ENCODE assay signal across 8 cellular contexts in genomic region chr6:37535701-37536461, GRCh38. TPM values are rescaled to one million over a fixed set of nuclear protein-coding genes. Genes with fewer than 3 reads are reported as not detected.
DNase-seq lines count a peak whose midpoint lies in the region; ATAC-seq and TF ChIP-seq lines count a peak whose summit lies in the region.

No MANE protein-coding gene starts in this region.

- H3K9me3 Mint-ChIP-seq in stimulated activated naive CD8-positive, alpha-beta T cell treated with anti-CD3 and anti-CD28 coated beads, Interleukin-15, amount 100 ng/mL, for 72 hours, result no peaks in the 10 kb centered on the region

- peak in 1 of 2 donors; percentile 58 for DNase-seq in stimulated activated naive CD8-positive, alpha-beta T cell treated with anti-CD3 and anti-CD28 coated beads, Interleukin-15, amount 100 ng/mL, for 72 hours
- no peak for DNase-seq in stimulated activated naive CD8-positive, alpha-beta T cell treated with anti-CD3 and anti-CD28 coated beads, Interleukin-15, Interleukin-2, amounts not matched to agents 100 U/mL and 50 U/mL, for 24 hours
- DNase-seq in Peyer's patch, result peak in 2 of 3 donors; percentile 31 to 64
- no peak for DNase-seq in left cardiac atrium
- DNase-seq in Ammon's horn (ENCODE audit: low spot score), result no peak
- no peak for DNase-seq in NCI-H128 (lab: John Stamatoyannopoulos, UW; ENCODE audit: unreplicated experiment)

- peak overlapping the region; percentile 33 to 80 for H3K4me3 Mint-ChIP-seq in stimulated activated naive CD8-positive, alpha-beta T cell treated with anti-CD3 and anti-CD28 coated beads, Interleukin-15, amount 100 ng/mL, for 72 hours

- H3K27me3 ChIP-seq in Peyer's patch (peaks cover 0 to 15% of the 10 kb centered on the region in 2 donors), skeletal muscle satellite cell (ENCODE audit: control insufficient read depth, insufficient read depth, low read length) (peaks cover 88% of the 10 kb centered on the region)

- H3K4me2 ChIP-seq in skeletal muscle satellite cell (ENCODE audit: low read length), result peak overlapping the region; percentile 66

- H3K4me1 Mint-ChIP-seq in stimulated activated naive CD8-positive, alpha-beta T cell treated with anti-CD3 and anti-CD28 coated beads, Interleukin-15, amount 100 ng/mL, for 72 hours, result peaks cover 45% of the 10 kb centered on the region

- no peak for TF ChIP-seq POLR2A in Peyer's patch (IDR thresholded peaks at IDR 0.05)

- ATAC-seq in stimulated activated naive CD8-positive, alpha-beta T cell treated with anti-CD3 and anti-CD28 coated beads, Interleukin-15, amount 100 ng/mL, for 72 hours, result peak; percentile 81
- no peak for ATAC-seq in stimulated activated naive CD8-positive, alpha-beta T cell treated with anti-CD3 and anti-CD28 coated beads, Interleukin-15, Interleukin-2, amounts not matched to agents 100 U/mL and 50 U/mL, for 24 hours
- ATAC-seq in left cardiac atrium (peak; percentile 25 to 44), HG03159 (IDR thresholded peaks at IDR 0.05; ENCODE audit: unreplicated experiment) (no peak)

- intact Hi-C loops in left cardiac atrium (cut with DNase I), result no loop called here

- TF ChIP-seq CTCF in Peyer's patch (IDR thresholded peaks at IDR 0.05), result no peak

- H3K4me3 ChIP-seq in Peyer's patch (peak overlapping the region; percentile 21 to 46 (median 35)), skeletal muscle satellite cell (ENCODE audit: low read length) (peak overlapping the region; percentile 39)

- no peak overlapping the region for H3K27ac Mint-ChIP-seq in stimulated activated naive CD8-positive, alpha-beta T cell treated with anti-CD3 and anti-CD28 coated beads, Interleukin-15, amount 100 ng/mL, for 72 hours

- no peaks in the 10 kb centered on the region for H3K27me3 Mint-ChIP-seq in stimulated activated naive CD8-positive, alpha-beta T cell treated with anti-CD3 and anti-CD28 coated beads, Interleukin-15, amount 100 ng/mL, for 72 hours

- peaks cover 0 to 11% (median 8%) of the 10 kb centered on the region in 4 donors for H3K4me1 ChIP-seq in Peyer's patch
- H3K4me1 ChIP-seq in skeletal muscle satellite cell (ENCODE audit: control insufficient read depth, insufficient read depth, low read length), result peaks cover 17% of the 10 kb centered on the region

- H3K9me3 ChIP-seq in Peyer's patch, result no peaks in the 10 kb centered on the region
- H3K9me3 ChIP-seq in skeletal muscle satellite cell (replicated peaks; ENCODE audit: low read length), result no peaks in the 10 kb centered on the region

- H3K9ac ChIP-seq in skeletal muscle satellite cell (ENCODE audit: low read depth, low read length), result no peak overlapping the region

- no peak overlapping the region for H3K27ac ChIP-seq in Peyer's patch

- H3K36me3 ChIP-seq in Peyer's patch, result no peaks in the 10 kb centered on the region
- H3K36me3 ChIP-seq in skeletal muscle satellite cell (ENCODE audit: insufficient read depth, low read length), result no peaks in the 10 kb centered on the region

RNA-seq across cellular contexts. Expression of gene CCDC167, which starts 36.2 kb away (rescaled TPM):
- 10 to 100 TPM in 3 of 4 donors, 1 to 10 TPM in 1; 8.0 to 28.1 (median 19.3) TPM for total RNA-seq in Peyer's patch
- total RNA-seq in left cardiac atrium, result 10 to 100 TPM; 19.5 to 28.7 TPM
- 31.5 and 32.7 TPM in 2 replicates for total RNA-seq in skeletal muscle satellite cell (2012; rRNA removed)

Comparison
In these comparisons a context has a peak if more than half of its experiments do, and no peak if none do; other contexts are left out.
1. ATAC-seq: peak in stimulated activated naive CD8-positive, alpha-beta T cell treated with anti-CD3 and anti-CD28 coated beads, Interleukin-15, amount 100 ng/mL, for 72 hours (single experiment) and left cardiac atrium (2 of 2); none in stimulated activated naive CD8-positive, alpha-beta T cell treated with anti-CD3 and anti-CD28 coated beads, Interleukin-15, Interleukin-2, amounts not matched to agents 100 U/mL and 50 U/mL, for 24 hours (single experiment) and HG03159 (single experiment).
2. DNase-seq: peak in Peyer's patch (2 of 3); none in stimulated activated naive CD8-positive, alpha-beta T cell treated with anti-CD3 and anti-CD28 coated beads, Interleukin-15, Interleukin-2, amounts not matched to agents 100 U/mL and 50 U/mL, for 24 hours (single experiment), left cardiac atrium (single experiment), Ammon's horn (single experiment) and NCI-H128 (single experiment).